Comparison of ENCODE assay signal across 11 cellular contexts in genomic region chr12:112183141-112183581, GRCh38. TPM values are rescaled to one million over a fixed set of nuclear protein-coding genes. Genes with fewer than 3 reads are reported as not detected.
A peak's percentile ranks its signal among the peaks of the same experiment; 100 is the strongest.
DNase-seq lines count a peak whose midpoint lies in the region; ATAC-seq and TF ChIP-seq lines count a peak whose summit lies in the region.
"Had no signal": no experiment of that assay in that cellular context is flagged by ENCODE, and none has a peak within 500 bp of the region (broad histone marks: within the 10 kb centered on the region; RNA-seq: fewer than 3 reads in every experiment).

No MANE protein-coding gene starts in this region.

- peak overlapping the region; percentile 72; the same call in 1 of the 2 replicates for H3K27ac ChIP-seq in HUES6 (ENCODE audit: low read depth, low read length)
- H3K27ac ChIP-seq in gastrocnemius medialis: peak overlapping the region; percentile 62 to 81 (median 74)
- H3K27ac ChIP-seq: spleen had no signal

- peak; percentile 46 for ATAC-seq in GM18511 (IDR thresholded peaks at IDR 0.05; ENCODE audit: unreplicated experiment)
- peak; percentile 50 to 71 for ATAC-seq in gastrocnemius medialis
- no peak for ATAC-seq in GM19397 (IDR thresholded peaks at IDR 0.05; ENCODE audit: unreplicated experiment)
- ATAC-seq in GM21723 (IDR thresholded peaks at IDR 0.05; ENCODE audit: unreplicated experiment): no peak
- ATAC-seq: PC-3 had no signal

- H3K9me3 ChIP-seq in HUES6 (ENCODE audit: control insufficient read depth, insufficient read depth, low read depth, low read length) (no peaks in the 10 kb centered on the region), gastrocnemius medialis (no peaks in the 10 kb centered on the region)
- H3K9me3 ChIP-seq: spleen had no signal

- in situ Hi-C loops in gastrocnemius medialis (cut with MboI; ENCODE audit: low sequenced_read_pairs in 4 of 4): no loop called here

- H3K4me1 ChIP-seq in HUES6 (ENCODE audit: control insufficient read depth, insufficient read depth, low read length) (peaks cover 22% of the 10 kb centered on the region), gastrocnemius medialis (peaks cover 11 to 16% of the 10 kb centered on the region in 2 donors)
- H3K4me1 ChIP-seq: spleen had no signal

- H3K9ac ChIP-seq in HUES6 (ENCODE audit: low read length): peak overlapping the region; percentile 3

- TF ChIP-seq CTCF in cardiac fibroblast (IDR thresholded peaks at IDR 0.05; ENCODE audit: low read depth, low read length) (no peak), gastrocnemius medialis (IDR thresholded peaks at IDR 0.05 in 4 of 5, conservative IDR thresholded peaks at IDR 0.05 in 1 of 5) (no peak)

- H3K27me3 ChIP-seq in HUES6 (ENCODE audit: control insufficient read depth, insufficient read depth, low read length) (no peaks in the 10 kb centered on the region), gastrocnemius medialis (no peaks in the 10 kb centered on the region)
- H3K27me3 ChIP-seq: spleen had no signal

- TF ChIP-seq POLR2A in gastrocnemius medialis (IDR thresholded peaks at IDR 0.05): no peak

- intact Hi-C loops in gastrocnemius medialis (cut with DNase I; ENCODE audit: low total_unique reads): no loop called here

- peaks cover 44% of the 10 kb centered on the region for H3K36me3 ChIP-seq in HUES6 (ENCODE audit: control insufficient read depth, insufficient read depth, low read length)
- peaks cover 2 to 42% of the 10 kb centered on the region in 2 donors for H3K36me3 ChIP-seq in gastrocnemius medialis

- DNase-seq in cardiac fibroblast (ENCODE audit: low read depth in 2 of 2) (peak; percentile 52 to 55), gastrocnemius medialis (no peak), NCI-H748 (lab: John Stamatoyannopoulos, UW; ENCODE audit: unreplicated experiment) (no peak)
- DNase-seq: activated CD8-positive, alpha-beta memory T cell treated with anti-CD3 and anti-CD28 coated beads for 24 hours; kidney glomerular epithelial cell; PC-3 had no signal

- H3K4me3 ChIP-seq in HUES6 (ENCODE audit: low read depth, low read length): no peak overlapping the region
- H3K4me3 ChIP-seq in cardiac fibroblast (replicated peaks in 1 of 2; ENCODE audit: low read depth in 2 of 2, low read length in 2 of 2): no peak overlapping the region
- H3K4me3 ChIP-seq in gastrocnemius medialis: no peak overlapping the region
- H3K4me3 ChIP-seq: spleen had no signal

RNA-seq across cellular contexts. Expression of gene TRAFD1, which starts 57.8 kb away (rescaled TPM):
- 10 to 100 TPM in 3 of 4 donors, 1 to 10 TPM in 1; 8.9 to 17.7 (median 14.5) TPM for total RNA-seq in gastrocnemius medialis

Comparison
In these comparisons a context has a peak if more than half of its experiments do, and no peak if none do; other contexts are left out.
1. ATAC-seq: peak in GM18511 (single experiment) and gastrocnemius medialis (2 of 2); none in GM19397 (single experiment) and GM21723 (single experiment).
2. DNase-seq: peak in cardiac fibroblast (2 of 2); none in gastrocnemius medialis (0 of 2) and NCI-H748 (single experiment).